ENCODE assay signal across 8 cellular contexts in the genomic region with DNA sequence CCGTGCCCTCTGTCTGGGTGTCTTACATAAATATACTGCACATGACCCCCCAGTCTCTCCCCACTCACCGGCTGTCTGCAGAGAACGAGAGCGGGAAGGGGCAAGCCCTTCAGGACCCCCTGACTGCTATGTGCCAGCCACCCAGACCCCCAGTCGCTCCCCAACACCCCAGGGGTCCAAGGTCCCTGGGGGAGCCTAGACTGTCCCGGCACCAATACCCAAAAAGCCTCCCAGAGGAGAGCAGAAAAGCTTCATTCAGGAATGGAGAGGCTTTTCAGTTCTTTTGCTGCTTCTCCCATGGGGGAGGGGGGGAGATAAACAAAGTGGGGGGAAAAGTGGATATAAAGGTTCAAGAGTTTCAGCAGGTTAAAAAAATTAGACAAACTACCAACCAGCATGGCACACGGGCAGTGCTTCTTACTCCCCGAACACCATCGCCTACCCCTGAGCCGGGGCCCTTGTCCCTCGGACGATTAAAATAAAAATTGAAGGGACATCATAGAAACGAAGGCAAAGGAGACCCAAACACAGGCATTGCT. TPM values are rescaled to one million over a fixed set of nuclear protein-coding genes. Genes with fewer than 3 reads are reported as not detected.
A peak's percentile ranks its signal among the peaks of the same experiment; 100 is the strongest.
DNase-seq lines count a peak whose midpoint lies in the region; ATAC-seq, FAIRE-seq and TF ChIP-seq lines count a peak whose summit lies in the region.

No MANE protein-coding gene starts in this region.

- H3K79me2 ChIP-seq in K562 (ENCODE audit: control insufficient read depth, insufficient read depth, low read length), result peaks cover 63% of the 10 kb centered on the region

- peak overlapping the region; percentile 99 for H3K23ac ChIP-seq in IMR-90 (ENCODE audit: low read depth, low read length)

- H2BK5ac ChIP-seq in IMR-90 (ENCODE audit: low read depth, low read length, poor library complexity, severe bottlenecking), result peak overlapping the region; percentile 94

- DNase-seq in CD4-positive, alpha-beta T cell, result no peak
- DNase-seq in IMR-90, result no peak
- no peak for DNase-seq in K562 (ENCODE audit: extremely low read depth in 1 of 4, low spot score in 3 of 4)
- DNase-seq in lower lobe of right lung, result no peak
- DNase-seq in uterus, result no peak
- no peak for DNase-seq in posterior vena cava (ENCODE audit: low spot score)
- DNase-seq in KBM-7, result no peak

- CTCF ChIA-PET in CD4-positive, alpha-beta T cell (lab: Charles Lee), result interaction anchor here (1.0 to 1.4 kb wide), 2 partner anchors 10 to 18 kb away, joined by 3 to 5 read pairs; no protein-coding TSS in a partner anchor
- CTCF ChIA-PET in IMR-90 (lab: Yijun Ruan, JAX) (interaction anchor here (0.7 kb wide), 1 partner anchor 14 kb away, joined by 3 read pairs; no protein-coding TSS in a partner anchor), K562 (lab: Yijun Ruan, JAX; ENCODE audit: low intra/inter-chr PET ratio) (no interaction called here)

- dilution Hi-C loops in IMR-90 (cut with HindIII; ENCODE audit: low sequenced_read_pairs, unreplicated experiment), result no loop called here

- peaks cover 27% of the 10 kb centered on the region for H3K9me1 ChIP-seq in IMR-90 (ENCODE audit: insufficient read depth, low read length)
- no peaks in the 10 kb centered on the region for H3K9me1 ChIP-seq in K562 (ENCODE audit: control insufficient read depth, insufficient read depth, low read length)

- peak overlapping the region; percentile 92 for H4K5ac ChIP-seq in IMR-90 (ENCODE audit: low read depth, low read length)

- WGBS in IMR-90 (ENCODE audit: extremely low coverage in 2 of 2, insufficient read length in 1 of 2), 2 experiments, result no CpG with 5 or more reads among the region's 13 CpGs
- 15% methylated on average over 13 of the region's 13 CpGs for WGBS in K562 (ENCODE audit: insufficient coverage, low coverage, missing lambda C conversion rate)

- no peak for TF ChIP-seq EP300 in K562 (IDR thresholded peaks at IDR 0.05; ENCODE audit: low read length)

- H3K4me3 ChIP-seq in IMR-90 (ENCODE audit: insufficient read depth, low read depth, low read length) (peak overlapping the region; percentile 92), K562 (peak overlapping the region; percentile 86), lower lobe of right lung (peak overlapping the region; percentile 69), uterus (peak overlapping the region; percentile 71 to 73)

- H3K36me3 Mint-ChIP-seq in CD4-positive, alpha-beta T cell (ENCODE audit: low read depth), result peaks cover 8% of the 10 kb centered on the region

- H3K9ac ChIP-seq in IMR-90 (ENCODE audit: low read depth, low read length), result peak overlapping the region; percentile 99
- H3K9ac ChIP-seq in K562 (ENCODE audit: insufficient read depth in 1 of 2, low read depth in 2 of 2, low read length in 2 of 2), result peak overlapping the region; percentile 78 to 92; a peak in 3 of 4 replicates

- peak overlapping the region; percentile 95 for H3K4me3 Mint-ChIP-seq in CD4-positive, alpha-beta T cell

- H3K9me3 Mint-ChIP-seq in CD4-positive, alpha-beta T cell, result no peaks in the 10 kb centered on the region

- peaks cover 0 to 47% of the 10 kb centered on the region in 2 experiments; a peak in 2 of 4 replicates for H3K79me1 ChIP-seq in IMR-90 (ENCODE audit: low read depth in 1 of 2, low read length in 2 of 2)

- H3K4me1 ChIP-seq in IMR-90 (ENCODE audit: control insufficient read depth, insufficient read depth, low read length) (peaks cover 39% of the 10 kb centered on the region), K562 (replicated peaks in 1 of 2; ENCODE audit: control insufficient read depth in 2 of 2, insufficient read depth in 2 of 2, low read length in 2 of 2) (peaks cover 23 to 48% of the 10 kb centered on the region in 2 experiments), lower lobe of right lung (peaks cover 65% of the 10 kb centered on the region), uterus (peaks cover 2 to 17% of the 10 kb centered on the region in 2 donors)

- H3K27ac ChIP-seq in CD4-positive, alpha-beta T cell (ENCODE audit: low read depth, low read length), result peak overlapping the region; percentile 78
- H3K27ac ChIP-seq in IMR-90 (ENCODE audit: insufficient read depth, low read length), result peak overlapping the region; percentile 98
- H3K27ac ChIP-seq in K562 (ENCODE audit: extremely low read depth, low read depth, low read length), result peak overlapping the region; percentile 72; the same call in 2 of the 3 replicates
- H3K27ac ChIP-seq in lower lobe of right lung, result peak overlapping the region; percentile 96
- peak overlapping the region; percentile 98 to 99 for H3K27ac ChIP-seq in uterus

- peak overlapping the region; percentile 93 for H4K91ac ChIP-seq in IMR-90 (ENCODE audit: insufficient read depth, low read depth, low read length)

- no peaks in the 10 kb centered on the region for H3K27me3 Mint-ChIP-seq in CD4-positive, alpha-beta T cell

- H2BK15ac ChIP-seq in IMR-90 (ENCODE audit: low read depth, low read length), result peak overlapping the region; percentile 72; the same call in 1 of the 3 replicates

- no peaks in the 10 kb centered on the region for H3K27me3 ChIP-seq in CD4-positive, alpha-beta T cell (ENCODE audit: control insufficient read depth, insufficient read depth, low read length)
- no peaks in the 10 kb centered on the region for H3K27me3 ChIP-seq in IMR-90 (ENCODE audit: control insufficient read depth, insufficient read depth, low read length)
- no peaks in the 10 kb centered on the region; a peak in 1 of 5 replicates for H3K27me3 ChIP-seq in K562 (ENCODE audit: control insufficient read depth in 2 of 2, insufficient read depth in 2 of 2, low read length in 2 of 2)
- no peaks in the 10 kb centered on the region for H3K27me3 ChIP-seq in lower lobe of right lung (ENCODE audit: low read depth)
- no peaks in the 10 kb centered on the region for H3K27me3 ChIP-seq in uterus

- TF ChIP-seq POLR2A in IMR-90 (IDR thresholded peaks at IDR 0.05; ENCODE audit: low read depth, low read length), result peak; percentile 5
- TF ChIP-seq POLR2A in K562 (conservative IDR thresholded peaks at IDR 0.05), result no peak
- no peak for TF ChIP-seq POLR2A in uterus (IDR thresholded peaks at IDR 0.05)

- ATAC-seq in CD4-positive, alpha-beta T cell (ENCODE audit: poor library complexity), result peak; percentile 24
- no peak for ATAC-seq in IMR-90 (ENCODE audit: low read depth)
- no peak for ATAC-seq in K562
- ATAC-seq in lower lobe of right lung, result no peak
- no peak for ATAC-seq in HG02870 (IDR thresholded peaks at IDR 0.05; ENCODE audit: unreplicated experiment)

- peak overlapping the region; percentile 79 for H2BK120ac ChIP-seq in IMR-90 (ENCODE audit: low read depth, low read length)

- H3K27ac Mint-ChIP-seq in CD4-positive, alpha-beta T cell, result peak overlapping the region; percentile 99

- peak overlapping the region; percentile 85 for H3K4ac ChIP-seq in IMR-90 (ENCODE audit: low read depth, low read length)

- no peaks in the 10 kb centered on the region for H3K9me3 ChIP-seq in CD4-positive, alpha-beta T cell (ENCODE audit: control insufficient read depth, low read length)
- H3K9me3 ChIP-seq in IMR-90 (ENCODE audit: control insufficient read depth, insufficient read depth, low read length) (no peaks in the 10 kb centered on the region), K562 (replicated peaks; ENCODE audit: control insufficient read depth, insufficient read depth, low read depth, low read length) (no peaks in the 10 kb centered on the region), lower lobe of right lung (no peaks in the 10 kb centered on the region), uterus (no peaks in the 10 kb centered on the region)

- peak overlapping the region; percentile 97 for H2AK9ac ChIP-seq in IMR-90 (replicated peaks; ENCODE audit: low read depth, low read length, poor library complexity)

- H3K4me2 ChIP-seq in IMR-90 (ENCODE audit: low read depth, low read length) (peak overlapping the region; percentile 92), K562 (ENCODE audit: insufficient read depth, low read length) (peak overlapping the region; percentile 78)

- FAIRE-seq in K562 (lab: Jason Lieb, UNC), result no peak

- TF ChIP-seq RAD21 in IMR-90 (IDR thresholded peaks at IDR 0.05; ENCODE audit: low read length) (no peak), K562 (CRISPR knock-in tag; conservative IDR thresholded peaks at IDR 0.05 in 1 of 2, IDR thresholded peaks at IDR 0.05 in 1 of 2) (no peak)

- H4K20me1 ChIP-seq in IMR-90 (ENCODE audit: insufficient read depth, low read length) (peaks cover 53% of the 10 kb centered on the region), K562 (replicated peaks; ENCODE audit: control insufficient read depth, insufficient read depth, low read length) (peaks cover 36% of the 10 kb centered on the region)

- TF ChIP-seq CTCF in CD4-positive, alpha-beta T cell (IDR thresholded peaks at IDR 0.05), result no peak
- TF ChIP-seq CTCF in IMR-90 (conservative IDR thresholded peaks at IDR 0.05; ENCODE audit: low read depth, low read length) (no peak), K562 (IDR thresholded peaks at IDR 0.05 in 2 of 3, conservative IDR thresholded peaks at IDR 0.05 in 1 of 3; ENCODE audit: insufficient read depth in 2 of 3, low read depth in 1 of 3, low read length in 3 of 3) (no peak), lower lobe of right lung (IDR thresholded peaks at IDR 0.05) (no peak), uterus (IDR thresholded peaks at IDR 0.05) (no peak)

- peak overlapping the region; percentile 97 for H3K56ac ChIP-seq in IMR-90 (ENCODE audit: extremely low read depth, insufficient read depth, low read length)

- H2AK5ac ChIP-seq in IMR-90 (ENCODE audit: low read depth, low read length), result peak overlapping the region; percentile 99

- no peak overlapping the region for H2AFZ ChIP-seq in IMR-90 (replicated peaks; ENCODE audit: low read length, poor library complexity)
- H2AFZ ChIP-seq in K562 (ENCODE audit: low read depth, low read length), result no peak overlapping the region

- H3K18ac ChIP-seq in IMR-90 (ENCODE audit: low read depth, low read length), result peak overlapping the region; percentile 91

- H3K14ac ChIP-seq in IMR-90 (replicated peaks; ENCODE audit: low read depth, low read length), result peak overlapping the region; percentile 97

- H3K4me1 Mint-ChIP-seq in CD4-positive, alpha-beta T cell (ENCODE audit: low read depth), result peaks cover 60% of the 10 kb centered on the region

- in situ Hi-C loops in IMR-90 (cut with MboI; ENCODE audit: low sequenced_read_pairs) (no loop called here), K562 (cut with MboI) (no loop called here), KBM-7 (cut with MboI; ENCODE audit: low pct_unique_long_range_greater_than_20kb, low sequenced_read_pairs) (no loop called here)

- peak overlapping the region; percentile 61; the same call in 1 of the 2 replicates for H2BK20ac ChIP-seq in IMR-90 (ENCODE audit: low read depth, low read length)

- H3K36me3 ChIP-seq in IMR-90 (ENCODE audit: control insufficient read depth, insufficient read depth, low read length) (peaks cover 20% of the 10 kb centered on the region), K562 (ENCODE audit: control insufficient read depth, insufficient read depth, low read length) (peaks cover 34% of the 10 kb centered on the region; the same call in 1 of the 3 replicates), lower lobe of right lung (peaks cover 26% of the 10 kb centered on the region), uterus (no peaks in the 10 kb centered on the region)

- H4K8ac ChIP-seq in IMR-90 (ENCODE audit: low read depth in 2 of 2, low read length in 2 of 2), result peak overlapping the region; percentile 83 to 86

- intact Hi-C loops in CD4-positive, alpha-beta T cell (cut with DNase I, micrococcal nuclease), result loop anchor here (2.0 to 5.0 kb wide), 7 partner anchors 43 to 836 kb away; a partner anchor contains a TSS
- intact Hi-C loops in IMR-90 (cut with micrococcal nuclease) (loop anchor here (2.0 kb wide), 1 partner anchor 77 kb away; no protein-coding TSS in a partner anchor), K562 (cut with micrococcal nuclease) (no loop called here), lower lobe of right lung (cut with DNase I) (no loop called here), uterus (cut with DNase I; ENCODE audit: low total_unique reads) (no loop called here), posterior vena cava (cut with DNase I) (loop anchor here in 1 of 2 donors (10.0 kb wide), 1 partner anchor 111 kb away; a partner anchor contains a TSS)

- POLR2A ChIA-PET in CD4-positive, alpha-beta T cell (lab: Charles Lee), result interaction anchor here (0.5 to 2.5 kb wide), 8 partner anchors 22 to 1728 kb away, joined by 3 to 7 read pairs (median 3); a partner anchor contains a TSS
- POLR2A ChIA-PET in IMR-90 (lab: Charles Lee; ENCODE audit: unreplicated experiment), result interaction anchor here (0.6 to 0.9 kb wide), 3 partner anchors 11 to 180 kb away, joined by 5 to 30 read pairs (median 12); no protein-coding TSS in a partner anchor
- POLR2A ChIA-PET in K562 (lab: Yijun Ruan, JAX), result interaction anchor here (1.0 to 1.7 kb wide), 5 partner anchors 8 to 49 kb away, joined by 4 to 9 read pairs (median 4); no protein-coding TSS in a partner anchor

- BruUV-seq in IMR-90 (replicated peaks; lab: Mats Ljungman, UMichigan) (no TSS peak), K562 (replicated peaks; lab: Mats Ljungman, UMichigan) (TSS peak; percentile 47)

RNA-seq across cellular contexts. Expression of a gene that starts 1.4 kb away (rescaled TPM):
- total RNA-seq in CD4-positive, alpha-beta T cell, result 100 to 1,000 TPM; 208 to 217 TPM
- total RNA-seq in IMR-90 (2012; rRNA removed) (114 and 116 TPM in 2 replicates), K562 (2014; rRNA removed) (41.3 and 55.7 TPM in 2 replicates), K562 (2014; rRNA removed; fragmentation: Illumina TruSeq; extraction: Trizol) (18.0 and 22.5 TPM in 2 replicates), K562 (2015; rRNA removed; fragmentation: Illumina TruSeq; extraction: Trizol) (33.1 and 34.4 TPM in 2 replicates), K562 (2021) (61.0 and 62.8 TPM in 2 replicates), lower lobe of right lung (126 TPM), uterus (100 to 1,000 TPM in 2 of 4 donors, 10 to 100 TPM in 2; 22.1 to 171 (median 100) TPM), posterior vena cava (10 to 100 TPM; 70.1 to 88.6 TPM)
- polyA plus RNA-seq in IMR-90 (2012; rRNA removed) (270 and 276 TPM in 2 replicates), K562 (2011; rRNA removed) (64.0 and 77.0 TPM in 2 replicates), K562 (2014; fragmentation: Illumina TruSeq; extraction: Trizol) (64.0 and 73.3 TPM in 2 replicates), K562 (2014; fragmentation: Nextera tagmentation; extraction: Ambion mirVana) (1 to 10 TPM; 2.7 to 3.8 TPM), K562 (2014; rRNA removed) (65.6 and 70.0 TPM in 2 replicates)
- polyA plus RNA-seq in IMR-90 (2012; cell fraction: cytosol; rRNA removed), result 125 and 248 TPM in 2 replicates
- 504 and 679 TPM in 2 replicates for polyA plus RNA-seq in IMR-90 (2012; cell fraction: nucleus; rRNA removed; ENCODE audit: low replicate concordance)
- 112 and 292 TPM in 2 replicates for total RNA-seq in K562 (2011; cell fraction: chromatin; rRNA removed; ENCODE audit: low replicate concordance)
- total RNA-seq in K562 (2011; cell fraction: nucleolus; rRNA removed), result 149 and 193 TPM in 2 replicates
- total RNA-seq in K562 (2011; cell fraction: nucleoplasm; rRNA removed), result 126 and 139 TPM in 2 replicates
- 83.0 and 121 TPM in 2 replicates for polyA plus RNA-seq in K562 (2011; cell fraction: cytosol; rRNA removed)
- polyA plus RNA-seq in K562 (2011; cell fraction: nucleus; rRNA removed), result 148 and 215 TPM in 2 replicates
- 34.2 and 69.8 TPM in 2 replicates for polyA plus RNA-seq in K562 (2012)
- polyA minus RNA-seq in K562 (2011; rRNA and poly(A)+ RNA removed), result 36.0 and 61.3 TPM in 2 replicates
- 48.1 and 53.3 TPM in 2 replicates for polyA minus RNA-seq in K562 (2011; cell fraction: cytosol; rRNA and poly(A)+ RNA removed)
- 48.2 and 49.9 TPM in 2 replicates for polyA minus RNA-seq in K562 (2011; cell fraction: nucleus; rRNA and poly(A)+ RNA removed)

RNA-seq across cellular contexts. Expression of a gene that starts 43.1 kb away (rescaled TPM):
- total RNA-seq in CD4-positive, alpha-beta T cell, result 10 to 100 TPM; 49.3 to 50.1 TPM
- total RNA-seq in IMR-90 (2012; rRNA removed), result 9.1 and 9.2 TPM in 2 replicates
- polyA plus RNA-seq in IMR-90 (2012; rRNA removed), result 81.1 and 87.5 TPM in 2 replicates
- 40.0 and 98.4 TPM in 2 replicates for polyA plus RNA-seq in IMR-90 (2012; cell fraction: cytosol; rRNA removed)
- polyA plus RNA-seq in IMR-90 (2012; cell fraction: nucleus; rRNA removed; ENCODE audit: low replicate concordance), result 132 and 272 TPM in 2 replicates
- 16.3 and 42.3 TPM in 2 replicates for total RNA-seq in K562 (2011; cell fraction: chromatin; rRNA removed; ENCODE audit: low replicate concordance)
- total RNA-seq in K562 (2011; cell fraction: nucleolus; rRNA removed), result 20.4 and 25.5 TPM in 2 replicates
- total RNA-seq in K562 (2011; cell fraction: nucleoplasm; rRNA removed), result 21.6 and 32.1 TPM in 2 replicates
- total RNA-seq in K562 (2014; rRNA removed), result 8.4 and 9.6 TPM in 2 replicates
- 4.0 and 5.5 TPM in 2 replicates for total RNA-seq in K562 (2014; rRNA removed; fragmentation: Illumina TruSeq; extraction: Trizol)
- 6.2 and 6.7 TPM in 2 replicates for total RNA-seq in K562 (2015; rRNA removed; fragmentation: Illumina TruSeq; extraction: Trizol)
- total RNA-seq in K562 (2021), result 22.7 and 25.1 TPM in 2 replicates
- 4.9 and 12.2 TPM in 2 replicates for polyA plus RNA-seq in K562 (2011; rRNA removed)
- 8.3 and 11.2 TPM in 2 replicates for polyA plus RNA-seq in K562 (2011; cell fraction: cytosol; rRNA removed)
- 16.1 and 21.6 TPM in 2 replicates for polyA plus RNA-seq in K562 (2011; cell fraction: nucleus; rRNA removed)
- polyA plus RNA-seq in K562 (2012), result 14.8 and 20.5 TPM in 2 replicates
- polyA plus RNA-seq in K562 (2014; fragmentation: Illumina TruSeq; extraction: Trizol), result 14.2 and 16.4 TPM in 2 replicates
- under 1 TPM; 0.31 to 0.38 TPM for polyA plus RNA-seq in K562 (2014; fragmentation: Nextera tagmentation; extraction: Ambion mirVana)
- polyA plus RNA-seq in K562 (2014; rRNA removed), result 10.1 and 14.1 TPM in 2 replicates
- polyA minus RNA-seq in K562 (2011; rRNA and poly(A)+ RNA removed), result 6.7 and 7.8 TPM in 2 replicates
- 12.2 and 15.7 TPM in 2 replicates for polyA minus RNA-seq in K562 (2011; cell fraction: cytosol; rRNA and poly(A)+ RNA removed)
- 5.1 and 5.8 TPM in 2 replicates for polyA minus RNA-seq in K562 (2011; cell fraction: nucleus; rRNA and poly(A)+ RNA removed)
- total RNA-seq in lower lobe of right lung, result 77.7 TPM
- 10 to 100 TPM; 31.7 to 70.4 (median 50.7) TPM for total RNA-seq in uterus
- total RNA-seq in posterior vena cava, result 10 to 100 TPM; 42.9 to 49.7 TPM

Comparison
In these comparisons a context has a peak if more than half of its experiments do, and no peak if none do; other contexts are left out.
1. intact Hi-C loops: an anchor here in CD4-positive, alpha-beta T cell (2.0 to 5.0 kb wide) and IMR-90 (2.0 kb wide); none called in K562, lower lobe of right lung and uterus.